Comparison of ENCODE assay signal across 29 cellular contexts in genomic region chr2:126895336-126895735, GRCh38. TPM values are rescaled to one million over a fixed set of nuclear protein-coding genes. Genes with fewer than 3 reads are reported as not detected.
DNase-seq lines count a peak whose midpoint lies in the region; ATAC-seq and TF ChIP-seq lines count a peak whose summit lies in the region.
"Had no signal": no experiment of that assay in that cellular context is flagged by ENCODE, and none has a peak within 500 bp of the region (broad histone marks: within the 10 kb centered on the region; RNA-seq: fewer than 3 reads in every experiment).

No MANE protein-coding gene starts in this region.

- H3K27ac ChIP-seq in Peyer's patch (no peak overlapping the region), colonic mucosa (no peak overlapping the region), neuronal stem cell (replicated peaks; ENCODE audit: low read length) (no peak overlapping the region)
- no peak overlapping the region for H3K27ac ChIP-seq in CD4-positive, alpha-beta T cell (ENCODE audit: low read depth, low read length)
- H3K27ac ChIP-seq: RWPE1 had no signal

- no peak overlapping the region for H4K8ac ChIP-seq in neuronal stem cell (ENCODE audit: low read depth, low read length)

- peaks cover 3% of the 10 kb centered on the region for H3K27me3 Mint-ChIP-seq in type B pancreatic cell
- H3K27me3 Mint-ChIP-seq in CD4-positive, alpha-beta T cell, result peaks cover 7% of the 10 kb centered on the region

- no CpG with 5 or more reads among the region's 4 CpGs for WGBS in neuronal stem cell (ENCODE audit: extremely low coverage in 2 of 2, insufficient read length in 2 of 2, insufficient replicate concordance in 1 of 2), 2 donors

- H3K79me1 ChIP-seq in neuronal stem cell (ENCODE audit: low read depth, low read length), result no peaks in the 10 kb centered on the region

- no peaks in the 10 kb centered on the region for H3K36me3 ChIP-seq in Peyer's patch
- H3K36me3 ChIP-seq in colonic mucosa, result no peaks in the 10 kb centered on the region
- no peaks in the 10 kb centered on the region for H3K36me3 ChIP-seq in neuronal stem cell (replicated peaks in 1 of 2; ENCODE audit: control insufficient read depth in 2 of 2, insufficient read depth in 2 of 2, low read length in 2 of 2)

- H3K4me3 Mint-ChIP-seq in type B pancreatic cell, result no peak overlapping the region
- no peak overlapping the region for H3K4me3 Mint-ChIP-seq in CD4-positive, alpha-beta T cell
- H3K4me3 Mint-ChIP-seq: CD8-positive, alpha-beta T cell had no signal

- no peak overlapping the region for H4K91ac ChIP-seq in neuronal stem cell (ENCODE audit: low read depth, low read length, poor library complexity)

- no peak overlapping the region for H2BK5ac ChIP-seq in neuronal stem cell (ENCODE audit: low read length)

- POLR2A ChIA-PET in CD4-positive, alpha-beta T cell (lab: Charles Lee), result no interaction called here

- no peak overlapping the region for H3K4me3 ChIP-seq in Peyer's patch
- H3K4me3 ChIP-seq in colonic mucosa, result no peak overlapping the region
- H3K4me3 ChIP-seq in neuronal stem cell (ENCODE audit: low read length in 2 of 2), result no peak overlapping the region
- H3K4me3 ChIP-seq: GM12878 had no signal

- no peak for ATAC-seq in CD4-positive, alpha-beta T cell (ENCODE audit: poor library complexity)
- ATAC-seq: CD8-positive, alpha-beta T cell; GM12878; HepG2 had no signal

- no peaks in the 10 kb centered on the region for H3K36me3 Mint-ChIP-seq in type B pancreatic cell
- H3K36me3 Mint-ChIP-seq in CD4-positive, alpha-beta T cell (ENCODE audit: low read depth), result no peaks in the 10 kb centered on the region
- H3K36me3 Mint-ChIP-seq: CD8-positive, alpha-beta T cell had no signal

- no peak overlapping the region for H2BK12ac ChIP-seq in neuronal stem cell (ENCODE audit: low read length)

- no peak overlapping the region for H3K4ac ChIP-seq in neuronal stem cell (ENCODE audit: low read length)

- CTCF ChIA-PET in CD4-positive, alpha-beta T cell (lab: Charles Lee), result no interaction called here

- no peak overlapping the region for H3K27ac Mint-ChIP-seq in type B pancreatic cell
- H3K27ac Mint-ChIP-seq in CD4-positive, alpha-beta T cell, result no peak overlapping the region
- H3K27ac Mint-ChIP-seq: CD8-positive, alpha-beta T cell had no signal

- TF ChIP-seq CTCF in Peyer's patch (IDR thresholded peaks at IDR 0.05) (no peak), colonic mucosa (IDR thresholded peaks at IDR 0.05) (no peak), type B pancreatic cell (conservative IDR thresholded peaks at IDR 0.05) (no peak)
- TF ChIP-seq CTCF in CD4-positive, alpha-beta T cell (IDR thresholded peaks at IDR 0.05), result no peak

- DNase-seq in Peyer's patch (peak in 2 of 3 donors; percentile 10 to 13), colonic mucosa (peak; percentile 6), neuronal stem cell (ENCODE audit: low spot score) (no peak), type B pancreatic cell (ENCODE audit: extremely low spot score, unreplicated experiment) (peak; percentile 27), NOMO-1 (lab: John Stamatoyannopoulos, UW; ENCODE audit: unreplicated experiment in 2 of 2) (no peak)
- no peak for DNase-seq in activated CD4-positive, alpha-beta T cell treated with anti-CD3 and anti-CD28 coated beads for 1 hour
- DNase-seq in CD4-positive, alpha-beta T cell, result no peak
- DNase-seq: C1 segment of cervical spinal cord, DMS 273 treated with DMSO at 0.1 percent for 48 hours, DMS79, EL, GDM1, Kasumi-1, MV-4-11, NCI-H1105, NCI-H1436 treated with DMSO at 0.1 percent for 48 hours, NCI-H2029, NCI-H446, NCI-H524 treated with DMSO at 0.1 percent for 48 hours, NCI-H774, SHP77 treated with DMSO at 0.1 percent for 48 hours had no signal

- H3K9me3 ChIP-seq in Peyer's patch (no peaks in the 10 kb centered on the region), colonic mucosa (no peaks in the 10 kb centered on the region), neuronal stem cell (replicated peaks in 1 of 2; ENCODE audit: control insufficient read depth in 2 of 2, insufficient read depth in 1 of 2, low read depth in 1 of 2, low read length in 2 of 2) (no peaks in the 10 kb centered on the region)
- H3K9me3 ChIP-seq in CD4-positive, alpha-beta T cell (ENCODE audit: control insufficient read depth, low read length), result no peaks in the 10 kb centered on the region

- no peak overlapping the region for H2BK120ac ChIP-seq in neuronal stem cell (ENCODE audit: low read depth, low read length)

- H3K27me3 ChIP-seq in Peyer's patch (no peaks in the 10 kb centered on the region), colonic mucosa (no peaks in the 10 kb centered on the region), neuronal stem cell (ENCODE audit: control insufficient read depth in 3 of 3, insufficient read depth in 3 of 3, low read depth in 1 of 3, low read length in 3 of 3) (no peaks in the 10 kb centered on the region)
- no peaks in the 10 kb centered on the region for H3K27me3 ChIP-seq in CD4-positive, alpha-beta T cell (ENCODE audit: control insufficient read depth, insufficient read depth, low read length)

- H3K9me3 Mint-ChIP-seq in type B pancreatic cell, result no peaks in the 10 kb centered on the region
- no peaks in the 10 kb centered on the region for H3K9me3 Mint-ChIP-seq in CD4-positive, alpha-beta T cell

- H3K9ac ChIP-seq in colonic mucosa (ENCODE audit: low read depth in 2 of 2, low read length in 2 of 2), result no peak overlapping the region
- H3K9ac ChIP-seq in neuronal stem cell (ENCODE audit: low read depth, low read length, poor library complexity), result no peak overlapping the region

- no peaks in the 10 kb centered on the region for H3K4me1 ChIP-seq in Peyer's patch
- no peaks in the 10 kb centered on the region for H3K4me1 ChIP-seq in colonic mucosa
- H3K4me1 ChIP-seq in neuronal stem cell (ENCODE audit: control insufficient read depth in 2 of 2, insufficient read depth in 1 of 2, low read depth in 1 of 2, low read length in 2 of 2), result no peaks in the 10 kb centered on the region

- no peak overlapping the region for H2BK15ac ChIP-seq in neuronal stem cell (ENCODE audit: low read length)

- H3K14ac ChIP-seq in neuronal stem cell (ENCODE audit: low read length), result peak overlapping the region; percentile 22

- no peak overlapping the region for H2AK5ac ChIP-seq in neuronal stem cell (ENCODE audit: low read depth, low read length)

- H3K4me1 Mint-ChIP-seq in type B pancreatic cell (ENCODE audit: unreplicated experiment), result no peaks in the 10 kb centered on the region
- no peaks in the 10 kb centered on the region for H3K4me1 Mint-ChIP-seq in CD4-positive, alpha-beta T cell (ENCODE audit: low read depth)

- no peak overlapping the region for H2AFZ ChIP-seq in neuronal stem cell (ENCODE audit: low read length)

- no peak overlapping the region for H3K4me2 ChIP-seq in neuronal stem cell (ENCODE audit: insufficient read depth, low read length, poor library complexity, severe bottlenecking)

- TF ChIP-seq POLR2A in Peyer's patch (IDR thresholded peaks at IDR 0.05), result no peak

- intact Hi-C loops in colonic mucosa (cut with DNase I), result no loop called here
- intact Hi-C loops in CD4-positive, alpha-beta T cell (cut with DNase I, micrococcal nuclease), result no loop called here

- H3K18ac ChIP-seq in neuronal stem cell (ENCODE audit: low read length), result no peak overlapping the region

- H3K23ac ChIP-seq in neuronal stem cell (ENCODE audit: low read depth, low read length, poor library complexity), result no peak overlapping the region

RNA-seq across cellular contexts. Expression of gene TEX51, which starts 3.4 kb away (rescaled TPM):
- total RNA-seq in Peyer's patch (not detected), colonic mucosa (not detected), type B pancreatic cell (ENCODE audit: low replicate concordance) (not detected in 2 replicates)
- not detected for polyA plus RNA-seq in neuronal stem cell (2013, experiment 1 of 2)
- polyA plus RNA-seq in neuronal stem cell (2013, experiment 2 of 2), result not detected
- not detected for total RNA-seq in CD4-positive, alpha-beta T cell
- total RNA-seq: A673; CD8-positive, alpha-beta T cell; GM12878; H4; HepG2; HT1080; M059J had no signal
- polyA plus RNA-seq: GM12878, HepG2 had no signal

Comparison
In these comparisons a context has a peak if more than half of its experiments do, and no peak if none do; other contexts are left out.
1. DNase-seq: peak in Peyer's patch (2 of 3), colonic mucosa (single experiment) and type B pancreatic cell (single experiment); none in neuronal stem cell (single experiment), NOMO-1 (0 of 2), activated CD4-positive, alpha-beta T cell treated with anti-CD3 and anti-CD28 coated beads for 1 hour (single experiment) and CD4-positive, alpha-beta T cell (0 of 10).